8 cellular contexts compared by ENCODE assay signal in the genomic region with DNA sequence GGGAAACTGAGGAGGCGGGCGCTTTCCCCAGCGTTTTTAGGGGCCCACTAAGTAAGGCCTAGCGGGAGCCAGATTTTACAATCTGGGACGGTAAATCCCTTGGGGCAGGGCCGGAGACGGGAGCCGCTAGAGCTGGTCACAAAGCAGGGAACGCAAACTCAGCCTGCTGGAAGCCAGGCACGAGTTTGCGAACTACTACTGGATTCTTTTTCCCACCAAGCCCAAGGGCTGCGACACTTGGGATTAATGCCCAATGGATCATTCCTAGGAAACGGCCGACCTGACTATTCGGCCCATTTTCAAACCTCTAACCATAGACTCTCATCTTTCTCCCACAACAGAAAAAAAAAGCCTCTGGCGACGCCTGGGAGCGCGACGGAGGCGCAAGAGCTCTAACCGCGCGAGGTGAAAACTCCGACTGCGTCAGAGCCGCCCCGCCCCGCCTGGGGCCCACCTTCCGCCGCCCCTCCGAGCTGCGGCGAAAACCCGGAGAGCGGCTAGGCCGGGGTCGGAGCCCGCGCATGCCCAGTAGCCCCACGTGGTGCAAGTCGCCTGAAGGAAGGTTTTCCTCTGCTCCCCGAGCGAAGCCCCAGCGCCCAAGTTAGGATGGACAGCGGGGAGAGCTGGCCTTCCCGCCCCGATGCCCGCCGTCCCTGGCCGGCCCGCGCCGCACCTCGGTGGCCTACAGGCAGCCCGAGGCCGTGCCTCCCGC. TPM values are rescaled to one million over a fixed set of nuclear protein-coding genes. Genes with fewer than 3 reads are reported as not detected.
A peak's percentile ranks its signal among the peaks of the same experiment; 100 is the strongest.
DNase-seq lines count a peak whose midpoint lies in the region; ATAC-seq and TF ChIP-seq lines count a peak whose summit lies in the region.

No MANE protein-coding gene starts in this region.

- H3K27me3 Mint-ChIP-seq in activated CD4-positive, alpha-beta memory T cell treated with anti-CD3 and anti-CD28 coated beads for 36 hours = peaks cover 1% of the 10 kb centered on the region

- CTCF ChIA-PET in activated CD4-positive, alpha-beta memory T cell treated with anti-CD3 and anti-CD28 coated beads for 36 hours (lab: Charles Lee) = interaction anchor here (0.8 to 2.3 kb wide), 4 partner anchors 13 to 115 kb away, joined by 3 to 11 read pairs (median 3); a partner anchor contains a TSS

- DNase-seq in C1 segment of cervical spinal cord (lab: John Stamatoyannopoulos, UW) = peak; percentile 86 to 100 (median 93)
- peak; percentile 35 for DNase-seq in NCI-H748 treated with DMSO at 0.1 percent for 48 hours (lab: John Stamatoyannopoulos, UW)
- peak; percentile 97 for DNase-seq in activated CD4-positive, alpha-beta memory T cell treated with anti-CD3 and anti-CD28 coated beads for 36 hours
- DNase-seq in dorsolateral prefrontal cortex = peak; percentile 78 to 95 (median 90)
- DNase-seq in lower lobe of right lung = peak; percentile 97
- peak; percentile 93 to 96 for DNase-seq in stimulated activated CD4-positive, alpha-beta T cell treated with anti-CD3 and anti-CD28 coated beads, Interleukin-4, amount 100 ng/mL, for 48 hours (ENCODE audit: low read depth in 2 of 2)

- H3K4me1 Mint-ChIP-seq in activated CD4-positive, alpha-beta memory T cell treated with anti-CD3 and anti-CD28 coated beads for 36 hours (ENCODE audit: low read depth) = peaks cover 33% of the 10 kb centered on the region

- TF ChIP-seq CTCF in dorsolateral prefrontal cortex (IDR thresholded peaks at IDR 0.05 in 54 of 56, conservative IDR thresholded peaks at IDR 0.05 in 2 of 56; ENCODE audit: low read depth in 1 of 56, partially characterized antibody in 56 of 56) (peak in 13 of 56 donors; percentile 2 to 43 (median 21)), lower lobe of right lung (IDR thresholded peaks at IDR 0.05) (no peak)

- intact Hi-C loops in activated CD4-positive, alpha-beta memory T cell treated with anti-CD3 and anti-CD28 coated beads for 36 hours (cut with micrococcal nuclease) = loop anchor here (1.0 to 5.0 kb wide), 8 partner anchors 28 to 1087 kb away; a partner anchor contains a TSS
- intact Hi-C loops in dorsolateral prefrontal cortex (cut with DNase I) = loop anchor here (1.0 to 5.0 kb wide), 6 partner anchors 48 to 332 kb away; no protein-coding TSS in a partner anchor
- intact Hi-C loops in lower lobe of right lung (cut with DNase I) = loop anchor here (10.0 kb wide), 1 partner anchor 70 kb away; no protein-coding TSS in a partner anchor

- H3K4me1 ChIP-seq in lower lobe of right lung = peaks cover 21% of the 10 kb centered on the region

- no peaks in the 10 kb centered on the region for H3K9me3 ChIP-seq in lower lobe of right lung

- POLR2A ChIA-PET in activated CD4-positive, alpha-beta memory T cell treated with anti-CD3 and anti-CD28 coated beads for 36 hours (lab: Charles Lee) = interaction anchor here (1.0 to 2.8 kb wide), 7 partner anchors 11 to 227 kb away, joined by 3 to 19 read pairs (median 5); no protein-coding TSS in a partner anchor

- H3K9me3 Mint-ChIP-seq in activated CD4-positive, alpha-beta memory T cell treated with anti-CD3 and anti-CD28 coated beads for 36 hours = no peaks in the 10 kb centered on the region

- ATAC-seq in GM19372 (IDR thresholded peaks at IDR 0.05; ENCODE audit: low read depth, unreplicated experiment) = peak; percentile 48
- ATAC-seq in HG03520 (IDR thresholded peaks at IDR 0.05; ENCODE audit: unreplicated experiment) = peak; percentile 47
- ATAC-seq in lower lobe of right lung = peak; percentile 92 to 96

- peak overlapping the region; percentile 81 for H3K4me3 Mint-ChIP-seq in activated CD4-positive, alpha-beta memory T cell treated with anti-CD3 and anti-CD28 coated beads for 36 hours

- H3K27ac Mint-ChIP-seq in activated CD4-positive, alpha-beta memory T cell treated with anti-CD3 and anti-CD28 coated beads for 36 hours = peak overlapping the region; percentile 94

- H3K27me3 ChIP-seq in dorsolateral prefrontal cortex (no peaks in the 10 kb centered on the region), lower lobe of right lung (ENCODE audit: low read depth) (no peaks in the 10 kb centered on the region)

- H3K4me3 ChIP-seq in dorsolateral prefrontal cortex (peak overlapping the region; percentile 64 to 99 (median 92)), lower lobe of right lung (peak overlapping the region; percentile 92)

- peaks cover 3% of the 10 kb centered on the region for H3K36me3 Mint-ChIP-seq in activated CD4-positive, alpha-beta memory T cell treated with anti-CD3 and anti-CD28 coated beads for 36 hours

- H3K36me3 ChIP-seq in lower lobe of right lung = no peaks in the 10 kb centered on the region

- H3K27ac ChIP-seq in dorsolateral prefrontal cortex (peak overlapping the region; percentile 79 to 100 (median 100)), lower lobe of right lung (peak overlapping the region; percentile 96)

RNA-seq across cellular contexts. Expression of a gene that starts 0.6 kb away (rescaled TPM):
- 1 to 10 TPM; 6.8 to 7.2 TPM for total RNA-seq in activated CD4-positive, alpha-beta memory T cell treated with anti-CD3 and anti-CD28 coated beads for 36 hours
- 100 to 1,000 TPM in 1 of 120 experiments, 10 to 100 TPM in 119; 37.8 to 101 (median 59.4) TPM for total RNA-seq in dorsolateral prefrontal cortex
- 72.3 TPM for total RNA-seq in lower lobe of right lung

Comparison
In these comparisons a context has a peak if more than half of its experiments do, and no peak if none do; other contexts are left out.
1. Peak in every context shown above with its lines: DNase-seq, ATAC-seq, H3K4me3 ChIP-seq and H3K27ac ChIP-seq.
2. DNase-seq: peak in every context shown above with its lines; median percentile 97 in activated CD4-positive, alpha-beta memory T cell treated with anti-CD3 and anti-CD28 coated beads for 36 hours; 97 in lower lobe of right lung; 94 in stimulated activated CD4-positive, alpha-beta T cell treated with anti-CD3 and anti-CD28 coated beads, Interleukin-4, amount 100 ng/mL, for 48 hours; 93 in C1 segment of cervical spinal cord; 90 in dorsolateral prefrontal cortex; 35 in NCI-H748 treated with DMSO at 0.1 percent for 48 hours.